In the genomic region with DNA sequence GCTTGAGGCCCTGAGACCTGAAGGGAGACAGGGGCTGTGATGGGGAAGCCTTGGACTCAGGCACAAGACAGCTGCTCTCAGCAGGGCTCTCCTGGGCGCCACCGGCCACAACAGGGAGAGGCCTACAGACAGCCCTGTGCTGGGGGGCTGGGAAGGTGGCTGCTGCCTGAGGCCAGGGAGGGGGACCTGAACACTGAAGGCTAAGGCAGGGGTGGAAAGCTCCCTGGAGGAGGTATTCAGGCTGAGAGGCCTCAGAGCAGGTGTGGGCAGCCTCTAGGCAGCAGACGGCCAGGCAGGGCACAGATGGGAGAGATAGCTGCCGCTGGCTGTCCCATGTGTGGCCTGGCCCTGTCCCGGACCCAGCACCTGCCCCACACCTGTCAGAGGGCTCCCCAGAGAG, we compare ENCODE assay signal across 1 cellular context.
TF ChIP-seq lines count a peak whose summit lies in the region.

No MANE protein-coding gene starts in this region.

TF ChIP-seq in H1, 55 proteins besides CTCF, POLR2A, EP300 and RAD21:
- TF ChIP-seq GABPA (IDR thresholded peaks at IDR 0.05; ENCODE audit: borderline replicate concordance, insufficient read depth, low read length) (no peak), EGR1 (IDR thresholded peaks at IDR 0.05; ENCODE audit: borderline replicate concordance, low read depth, low read length) (no peak), TAF7 (optimal IDR thresholded peaks at IDR 0.05; ENCODE audit: borderline replicate concordance, low read depth, low read length) (no peak), KDM1A (IDR thresholded peaks at IDR 0.05; ENCODE audit: borderline replicate concordance, low read length) (no peak), KDM4A (IDR thresholded peaks at IDR 0.05; ENCODE audit: low read depth, low read length, severe bottlenecking) (no peak), TBP (IDR thresholded peaks at IDR 0.05; ENCODE audit: low read depth, low read length) (no peak), YY1 (IDR thresholded peaks at IDR 0.05; ENCODE audit: low read depth, low read length) (no peak), EZH2 (IDR thresholded peaks at IDR 0.05; ENCODE audit: low read depth, low read length, severe bottlenecking) (no peak), BRCA1 (IDR thresholded peaks at IDR 0.05; ENCODE audit: low read depth, low read length) (no peak), BACH1 (IDR thresholded peaks at IDR 0.05; ENCODE audit: low read length) (no peak), TAF1 (IDR thresholded peaks at IDR 0.05; ENCODE audit: low read depth, low read length) (no peak), CBX5 (IDR thresholded peaks at IDR 0.05; ENCODE audit: low read depth, low read length) (no peak), RNF2 (IDR thresholded peaks at IDR 0.05; ENCODE audit: borderline replicate concordance, low read depth, low read length, missing control alignments, poor library complexity, severe bottlenecking) (no peak), TCF12 (IDR thresholded peaks at IDR 0.05; ENCODE audit: low read depth, low read length) (no peak)
- TF ChIP-seq, protein P1, sequence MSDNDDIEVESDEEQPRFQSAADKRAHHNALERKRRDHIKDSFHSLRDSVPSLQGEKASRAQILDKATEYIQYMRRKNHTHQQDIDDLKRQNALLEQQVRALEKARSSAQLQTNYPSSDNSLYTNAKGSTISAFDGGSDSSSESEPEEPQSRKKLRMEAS (IDR thresholded peaks at IDR 0.05), result no peak
- TF ChIP-seq, protein P2, sequence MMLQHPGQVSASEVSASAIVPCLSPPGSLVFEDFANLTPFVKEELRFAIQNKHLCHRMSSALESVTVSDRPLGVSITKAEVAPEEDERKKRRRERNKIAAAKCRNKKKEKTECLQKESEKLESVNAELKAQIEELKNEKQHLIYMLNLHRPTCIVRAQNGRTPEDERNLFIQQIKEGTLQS (IDR thresholded peaks at IDR 0.05; ENCODE audit: insufficient read depth, low read depth, low read length), result no peak
